ENCODE assay signal across 9 cellular contexts in the genomic region with DNA sequence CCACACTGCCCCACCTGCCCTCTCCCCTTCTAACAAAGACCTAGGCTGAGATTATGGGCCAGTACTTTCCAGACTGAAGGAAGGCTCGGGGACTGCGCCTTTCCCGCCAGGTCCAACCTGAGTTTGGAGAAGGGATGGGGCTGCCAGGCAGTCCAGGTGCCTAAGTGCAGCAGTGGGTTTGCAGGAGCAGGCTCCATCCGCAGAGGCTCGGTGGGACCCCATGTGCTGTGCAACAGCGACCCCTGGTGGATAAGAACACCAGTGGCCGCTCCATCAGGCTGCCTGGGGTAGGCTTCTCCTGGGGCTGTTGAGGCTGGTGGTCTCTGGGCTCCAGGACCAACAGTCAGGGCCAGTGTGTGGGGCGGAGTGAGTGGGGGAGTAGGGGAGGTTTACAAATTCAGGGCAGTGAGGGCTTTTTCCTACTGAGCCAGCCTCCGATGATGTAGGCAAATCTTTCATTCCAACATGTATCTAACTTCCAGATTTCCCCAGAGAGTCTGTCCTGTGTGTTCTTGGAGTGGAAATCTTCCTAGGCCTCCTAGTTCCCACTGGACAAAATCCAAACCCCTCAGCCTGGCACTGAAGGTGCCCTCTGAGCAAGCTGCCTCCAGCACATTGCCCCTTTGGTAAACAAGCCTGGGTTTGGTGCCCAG.
DNase-seq lines count a peak whose midpoint lies in the region; ATAC-seq, FAIRE-seq and TF ChIP-seq lines count a peak whose summit lies in the region.
"Had no signal": no experiment of that assay in that cellular context is flagged by ENCODE, and none has a peak within 500 bp of the region (broad histone marks: within the 10 kb centered on the region; RNA-seq: fewer than 3 reads in every experiment).

No MANE protein-coding gene starts in this region.

- no peak overlapping the region for H3K27ac Mint-ChIP-seq in T-cell
- H3K27ac Mint-ChIP-seq in activated naive CD8-positive, alpha-beta T cell treated with anti-CD3 and anti-CD28 coated beads, Interleukin-2, amount 50 U/mL, for 24 hours: no peak overlapping the region
- H3K27ac Mint-ChIP-seq: stimulated activated naive CD8-positive, alpha-beta T cell treated with anti-CD3 and anti-CD28 coated beads, Interleukin-15, Interleukin-2, amounts not matched to agents 100 ng/mL and 50 ng/mL, for 24 hours had no signal

- CTCF ChIA-PET in T-cell (lab: Charles Lee): interaction anchor here (0.9 to 2.1 kb wide), 3 partner anchors 11 to 301 kb away, joined by 3 to 15 read pairs (median 6); no protein-coding TSS in a partner anchor

- H3K4me1 ChIP-seq in heart right ventricle: no peaks in the 10 kb centered on the region

- DNase-seq in GM12891 (ENCODE audit: insufficient read length, low spot score) (peak; percentile 67), HCEC 1CT (peak; percentile 49), M059J (ENCODE audit: low read depth) (peak; percentile 48), T-cell (peak; percentile 19 to 74 (median 62)), heart right ventricle (peak; percentile 60 to 66), retina (peak; percentile 85), mesenteric fat pad (ENCODE audit: low spot score) (no peak)
- DNase-seq in activated naive CD8-positive, alpha-beta T cell treated with anti-CD3 and anti-CD28 coated beads, Interleukin-2, amount 50 U/mL, for 24 hours: peak; percentile 81

- no peak overlapping the region for H3K27ac ChIP-seq in heart right ventricle

- H3K36me3 ChIP-seq in heart right ventricle: no peaks in the 10 kb centered on the region

- peak; percentile 63 to 94 (median 86) for TF ChIP-seq CTCF in heart right ventricle (IDR thresholded peaks at IDR 0.05)

- H3K27me3 ChIP-seq in heart right ventricle: peaks cover 0 to 5% (median 0%) of the 10 kb centered on the region in 7 donors

- TF ChIP-seq POLR2A in GM12891 (IDR thresholded peaks at IDR 0.05; ENCODE audit: low read depth, low read length): no peak

- no peaks in the 10 kb centered on the region for H3K9me3 ChIP-seq in heart right ventricle

- H3K4me3 ChIP-seq in heart right ventricle: no peak overlapping the region

- H3K36me3 Mint-ChIP-seq in T-cell: no peaks in the 10 kb centered on the region
- H3K36me3 Mint-ChIP-seq in activated naive CD8-positive, alpha-beta T cell treated with anti-CD3 and anti-CD28 coated beads, Interleukin-2, amount 50 U/mL, for 24 hours (ENCODE audit: low read depth): no peaks in the 10 kb centered on the region

- POLR2A ChIA-PET in T-cell (lab: Charles Lee): no interaction called here

- ATAC-seq in T-cell (replicated peaks in 1 of 4) (peak; percentile 77 to 83 (median 79)), heart right ventricle (peak; percentile 67 to 94 (median 91))
- peak; percentile 85 for ATAC-seq in activated naive CD8-positive, alpha-beta T cell treated with anti-CD3 and anti-CD28 coated beads, Interleukin-2, amount 50 U/mL, for 24 hours

- no peaks in the 10 kb centered on the region for H3K4me1 Mint-ChIP-seq in T-cell
- no peaks in the 10 kb centered on the region for H3K4me1 Mint-ChIP-seq in activated naive CD8-positive, alpha-beta T cell treated with anti-CD3 and anti-CD28 coated beads, Interleukin-2, amount 50 U/mL, for 24 hours

- intact Hi-C loops in heart right ventricle (cut with DNase I): loop anchor here in 9 of 10 donors (1.0 to 10.0 kb wide), 5 partner anchors 106 to 1304 kb away; no protein-coding TSS in a partner anchor

- H3K9me3 Mint-ChIP-seq in T-cell: no peaks in the 10 kb centered on the region
- H3K9me3 Mint-ChIP-seq in activated naive CD8-positive, alpha-beta T cell treated with anti-CD3 and anti-CD28 coated beads, Interleukin-2, amount 50 U/mL, for 24 hours: no peaks in the 10 kb centered on the region
- H3K9me3 Mint-ChIP-seq: stimulated activated naive CD8-positive, alpha-beta T cell treated with anti-CD3 and anti-CD28 coated beads, Interleukin-15, Interleukin-2, amounts not matched to agents 100 ng/mL and 50 ng/mL, for 24 hours had no signal

- H3K4me3 Mint-ChIP-seq in T-cell: no peak overlapping the region
- no peak overlapping the region for H3K4me3 Mint-ChIP-seq in activated naive CD8-positive, alpha-beta T cell treated with anti-CD3 and anti-CD28 coated beads, Interleukin-2, amount 50 U/mL, for 24 hours
- H3K4me3 Mint-ChIP-seq: stimulated activated naive CD8-positive, alpha-beta T cell treated with anti-CD3 and anti-CD28 coated beads, Interleukin-15, Interleukin-2, amounts not matched to agents 100 ng/mL and 50 ng/mL, for 24 hours had no signal

- peak; percentile 54 for FAIRE-seq in GM12891 (lab: Jason Lieb, UNC)

- WGBS in heart right ventricle, 2 donors: 13 to 16% methylated on average over 9 of the region's 9 CpGs

- peaks cover 8 to 11% of the 10 kb centered on the region in 2 donors for H3K27me3 Mint-ChIP-seq in T-cell
- no peaks in the 10 kb centered on the region for H3K27me3 Mint-ChIP-seq in activated naive CD8-positive, alpha-beta T cell treated with anti-CD3 and anti-CD28 coated beads, Interleukin-2, amount 50 U/mL, for 24 hours
- H3K27me3 Mint-ChIP-seq: stimulated activated naive CD8-positive, alpha-beta T cell treated with anti-CD3 and anti-CD28 coated beads, Interleukin-15, Interleukin-2, amounts not matched to agents 100 ng/mL and 50 ng/mL, for 24 hours had no signal

TF ChIP-seq in GM12891, 5 proteins besides CTCF, POLR2A, EP300 and RAD21:
- TF ChIP-seq SPI1 (IDR thresholded peaks at IDR 0.05; ENCODE audit: low read depth, low read length) (no peak), POU2F2 (IDR thresholded peaks at IDR 0.05; ENCODE audit: low read depth, low read length) (no peak), TAF1 (IDR thresholded peaks at IDR 0.05; ENCODE audit: low read depth, low read length) (no peak), PAX5 (IDR thresholded peaks at IDR 0.05; ENCODE audit: insufficient read depth, low read length, severe bottlenecking) (no peak), POLR2AphosphoS5 (IDR thresholded peaks at IDR 0.05; ENCODE audit: low read depth, low read length) (no peak)
